ENCODE assay signal across 18 cellular contexts in genomic region chr13:41909524-41909923, GRCh38.
"Had no signal": no experiment of that assay in that cellular context is flagged by ENCODE, and none has a peak within 500 bp of the region (broad histone marks: within the 10 kb centered on the region; RNA-seq: fewer than 3 reads in every experiment).

No MANE protein-coding gene starts in this region.

- H3K9me3 Mint-ChIP-seq: activated T-cell treated with anti-CD3 and anti-CD28 coated beads, Interleukin-2, amount 50 U/mL, for 24 hours; natural killer cell treated with Interleukin-12 subunit alpha and Interleukin-12 subunit beta and Interleukin-15 and Interleukin-18, amount 100 ng/mL, for 72 hours; T-cell had no signal

- H3K27ac ChIP-seq: right atrium auricular region, skin epidermis, suprapubic skin had no signal

- H3K9me3 ChIP-seq: right atrium auricular region, suprapubic skin had no signal

- H3K27me3 Mint-ChIP-seq: activated CD8-positive, alpha-beta memory T cell treated with anti-CD3 and anti-CD28 coated beads, Interleukin-2, amount 10 ng/mL, durations not matched to agents 7 days and 5 days; activated naive CD8-positive, alpha-beta T cell; activated T-cell treated with anti-CD3 and anti-CD28 coated beads, Interleukin-2, amount 50 U/mL, for 24 hours; natural killer cell treated with Interleukin-12 subunit alpha and Interleukin-12 subunit beta and Interleukin-15 and Interleukin-18, amount 100 ng/mL, for 72 hours; T-cell had no signal

- H3K27ac Mint-ChIP-seq: activated CD8-positive, alpha-beta memory T cell treated with anti-CD3 and anti-CD28 coated beads, Interleukin-2, amount 10 ng/mL, durations not matched to agents 7 days and 5 days; activated naive CD8-positive, alpha-beta T cell; activated T-cell treated with anti-CD3 and anti-CD28 coated beads, Interleukin-2, amount 50 U/mL, for 24 hours; natural killer cell treated with Interleukin-12 subunit alpha and Interleukin-12 subunit beta and Interleukin-15 and Interleukin-18, amount 100 ng/mL, for 72 hours; T-cell had no signal

- H3K4me1 ChIP-seq: suprapubic skin had no signal

- DNase-seq: activated CD8-positive, alpha-beta memory T cell treated with anti-CD3 and anti-CD28 coated beads, Interleukin-2, amount 10 ng/mL, durations not matched to agents 7 days and 5 days; activated effector memory CD4-positive, alpha-beta T cell treated with Interleukin-2 at 50 U/mL for 16 hours; activated T-cell treated with anti-CD3 and anti-CD28 coated beads, Interleukin-2, amount 50 U/mL, for 24 hours; amygdala; dermis blood vessel endothelial cell; erythroblast; kidney; mesendoderm; occipital lobe; stimulated activated CD4-positive, alpha-beta T cell treated with anti-CD3 and anti-CD28 coated beads, Interleukin-4, amount 100 ng/mL, for 24 hours; stimulated activated naive CD8-positive, alpha-beta T cell treated with anti-CD3 and anti-CD28 coated beads, Interleukin-15, Interleukin-2, amounts not matched to agents 100 U/mL and 50 U/mL, for 24 hours; T-cell; T-helper 9 cell had no signal

- H3K4me3 Mint-ChIP-seq: activated CD8-positive, alpha-beta memory T cell treated with anti-CD3 and anti-CD28 coated beads, Interleukin-2, amount 10 ng/mL, durations not matched to agents 7 days and 5 days; activated naive CD8-positive, alpha-beta T cell; activated T-cell treated with anti-CD3 and anti-CD28 coated beads, Interleukin-2, amount 50 U/mL, for 24 hours; natural killer cell treated with Interleukin-12 subunit alpha and Interleukin-12 subunit beta and Interleukin-15 and Interleukin-18, amount 100 ng/mL, for 72 hours; T-cell had no signal

- H3K4me3 ChIP-seq: right atrium auricular region, skin epidermis, suprapubic skin had no signal

- H3K27me3 ChIP-seq: right atrium auricular region, suprapubic skin had no signal
